33 cellular contexts compared by ENCODE assay signal in the genomic region with DNA sequence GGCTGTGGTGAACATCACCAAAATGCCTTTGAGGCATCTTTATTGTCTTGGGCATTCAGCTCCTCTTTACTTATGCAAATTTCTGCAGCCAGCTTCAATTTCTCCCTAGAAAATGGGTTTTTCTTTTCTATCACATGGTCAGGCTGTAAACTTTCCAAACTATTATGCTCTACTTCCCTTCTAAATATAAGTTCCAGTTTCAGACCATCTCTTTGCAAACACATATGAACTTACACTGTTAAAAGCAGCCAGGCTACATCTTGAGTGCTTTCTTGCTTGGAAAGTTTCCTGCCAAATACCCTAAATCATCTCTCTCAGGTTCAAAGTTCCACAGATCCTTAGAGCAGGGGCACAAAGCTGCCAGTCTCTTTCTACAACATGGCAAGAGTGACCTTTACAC. TPM values are rescaled to one million over a fixed set of nuclear protein-coding genes. Genes with fewer than 3 reads are reported as not detected.
DNase-seq lines count a peak whose midpoint lies in the region; ATAC-seq, FAIRE-seq and TF ChIP-seq lines count a peak whose summit lies in the region.
"Had no signal": no experiment of that assay in that cellular context is flagged by ENCODE, and none has a peak within 500 bp of the region (broad histone marks: within the 10 kb centered on the region; RNA-seq: fewer than 3 reads in every experiment).

No MANE protein-coding gene starts in this region.

- no peak for FAIRE-seq in HepG2 (lab: Jason Lieb, UNC)
- FAIRE-seq: A204.1, A549, D721Med had no signal

- no peak overlapping the region for H2AFZ ChIP-seq in HepG2 (ENCODE audit: low read length)

- no peak for TF ChIP-seq EP300 in HepG2 (IDR thresholded peaks at IDR 0.05; ENCODE audit: low read depth in 2 of 2, low read length in 2 of 2)
- TF ChIP-seq EP300 in HepG2 (CRISPR knock-in tag; IDR thresholded peaks at IDR 0.05; ENCODE audit: borderline replicate concordance), result no peak

- no peak for TF ChIP-seq RAD21 in HepG2 (CRISPR knock-in tag; IDR thresholded peaks at IDR 0.05)

- no peaks in the 10 kb centered on the region for H3K27me3 ChIP-seq in HepG2 (ENCODE audit: control insufficient read depth in 1 of 2, insufficient read depth in 2 of 2, low read length in 2 of 2)
- H3K27me3 ChIP-seq in right lobe of liver, result no peaks in the 10 kb centered on the region
- H3K27me3 ChIP-seq: BE2C; BLaER1; BLaER1 treated with 17β-estradiol and CSF1 and Interleukin-3, amounts not matched to agents 10 nM and 100 nM had no signal

- H3K4me1 ChIP-seq in HepG2 (ENCODE audit: insufficient read depth, low read length) (no peaks in the 10 kb centered on the region), right lobe of liver (no peaks in the 10 kb centered on the region)
- H3K4me1 ChIP-seq: A549, BE2C, BLaER1, Caco-2 had no signal

- TF ChIP-seq POLR2A in HepG2 (IDR thresholded peaks at IDR 0.05; ENCODE audit: insufficient read depth in 1 of 2, low read depth in 2 of 2, low read length in 2 of 2), result no peak
- no peak for TF ChIP-seq POLR2A in right lobe of liver (IDR thresholded peaks at IDR 0.05)

- in situ Hi-C loops in HepG2 (cut with HindIII; ENCODE audit: extremely low pct_ligation_motif_present, low pct_unique_long_range_greater_than_20kb) (no loop called here), KBM-7 (cut with MboI; ENCODE audit: low pct_unique_long_range_greater_than_20kb, low sequenced_read_pairs) (no loop called here)

- no peak overlapping the region for H3K4me2 ChIP-seq in HepG2 (ENCODE audit: low read depth, low read length)
- H3K4me2 ChIP-seq: A549; BLaER1; BLaER1 treated with 17β-estradiol and CSF1 and Interleukin-3, amounts not matched to agents 10 nM and 100 nM had no signal

- H3K27ac ChIP-seq in HepG2 (ENCODE audit: extremely low read length, insufficient read depth, low read length), result no peak overlapping the region
- H3K27ac ChIP-seq in right lobe of liver, result no peak overlapping the region
- H3K27ac ChIP-seq: 22Rv1; A549; BLaER1; BLaER1 treated with 17β-estradiol and CSF1 and Interleukin-3, amounts not matched to agents 10 nM and 100 nM; C4-2B had no signal

- CTCF ChIA-PET in HepG2 (lab: Yijun Ruan, JAX; ENCODE audit: low intra/inter-chr PET ratio, low total read pairs), result no interaction called here

- ATAC-seq in HepG2 (no peak), right lobe of liver (no peak)
- ATAC-seq: A549; CD8-positive, alpha-beta T cell had no signal

- intact Hi-C loops in HepG2 (cut with micrococcal nuclease; ENCODE audit: unreplicated experiment) (no loop called here), right lobe of liver (cut with DNase I) (no loop called here)

- H3K79me2 ChIP-seq in HepG2 (ENCODE audit: insufficient read depth, low read length), result no peaks in the 10 kb centered on the region

- H3K9me3 ChIP-seq in HepG2 (ENCODE audit: low read length) (no peaks in the 10 kb centered on the region; the same call in 1 of the 2 replicates), right lobe of liver (no peaks in the 10 kb centered on the region)
- H3K9me3 ChIP-seq: A549, Caco-2 had no signal

- peaks cover 42% of the 10 kb centered on the region for H3K36me3 Mint-ChIP-seq in endothelial cell (ENCODE audit: low read depth, unreplicated experiment)

- H3K4me3 ChIP-seq in HepG2 (replicated peaks in 1 of 3; ENCODE audit: insufficient read depth in 1 of 3, low read depth in 2 of 3, low read length in 3 of 3), result no peak overlapping the region
- no peak overlapping the region for H3K4me3 ChIP-seq in right lobe of liver
- H3K4me3 ChIP-seq: A549; BLaER1; BLaER1 treated with 17β-estradiol and CSF1 and Interleukin-3, amounts not matched to agents 10 nM and 100 nM had no signal

- TF ChIP-seq CTCF in HepG2 (CRISPR knock-in tag; IDR thresholded peaks at IDR 0.05), result no peak
- TF ChIP-seq CTCF in right lobe of liver (IDR thresholded peaks at IDR 0.05), result no peak
- no peak for TF ChIP-seq CTCF in endothelial cell (IDR thresholded peaks at IDR 0.05; ENCODE audit: unreplicated experiment)

- peaks cover 2% of the 10 kb centered on the region for H3K27me3 Mint-ChIP-seq in endothelial cell (ENCODE audit: unreplicated experiment)
- H3K27me3 Mint-ChIP-seq: B cell; CD4-positive, alpha-beta memory T cell; CD4-positive, alpha-beta T cell; CD4-positive, CD25-positive, alpha-beta regulatory T cell; CD8-positive, alpha-beta memory T cell had no signal

- H3K36me3 ChIP-seq in HepG2 (replicated peaks in 1 of 2; ENCODE audit: control insufficient read depth in 1 of 2, insufficient read depth in 2 of 2, low read length in 2 of 2), result peaks cover 1 to 6% of the 10 kb centered on the region in 2 experiments; a peak in 4 of 5 replicates
- H3K36me3 ChIP-seq in right lobe of liver, result peaks cover 0 to 3% (median 0%) of the 10 kb centered on the region in 4 donors

- no TSS peak for BruUV-seq in HepG2 (replicated peaks; lab: Mats Ljungman, UMichigan)

- POLR2A ChIA-PET in HepG2 (lab: Yijun Ruan, JAX), result no interaction called here

- H4K20me1 ChIP-seq in HepG2 (ENCODE audit: insufficient read depth, low read length), result no peaks in the 10 kb centered on the region
- H4K20me1 ChIP-seq: BLaER1 had no signal

- no peak overlapping the region for H3K9ac ChIP-seq in HepG2 (ENCODE audit: insufficient read depth, low read depth, low read length)
- H3K9ac ChIP-seq: BLaER1; BLaER1 treated with 17β-estradiol and CSF1 and Interleukin-3, amounts not matched to agents 10 nM and 100 nM had no signal

- H3K4me3 Mint-ChIP-seq in endothelial cell (ENCODE audit: unreplicated experiment), result peak overlapping the region; percentile 87
- H3K4me3 Mint-ChIP-seq: B cell; CD14-positive monocyte; CD4-positive, alpha-beta memory T cell; CD4-positive, alpha-beta T cell; CD8-positive, alpha-beta memory T cell; CD8-positive, alpha-beta T cell had no signal

- no peaks in the 10 kb centered on the region for H3K4me1 Mint-ChIP-seq in endothelial cell (ENCODE audit: unreplicated experiment)
- H3K4me1 Mint-ChIP-seq: B cell had no signal

- H3K27ac Mint-ChIP-seq in endothelial cell (ENCODE audit: unreplicated experiment), result no peak overlapping the region
- H3K27ac Mint-ChIP-seq: B cell; CD4-positive, alpha-beta memory T cell; CD4-positive, alpha-beta T cell; CD4-positive, CD25-positive, alpha-beta regulatory T cell; CD8-positive, alpha-beta memory T cell; CD8-positive, alpha-beta T cell had no signal

- DNase-seq in HepG2 (ENCODE audit: low spot score) (no peak), right lobe of liver (no peak), endothelial cell (ENCODE audit: low spot score) (no peak), KBM-7 (no peak)
- DNase-seq: 8988T; ACHN; AML-193; BE2C; C1 segment of cervical spinal cord; Caco-2; Calu3; CD4-positive, alpha-beta memory T cell; CD4-positive, alpha-beta T cell; CD4-positive, CD25-positive, alpha-beta regulatory T cell; CD8-positive, alpha-beta memory T cell; CD8-positive, alpha-beta T cell; COR-L47; DMS 273 treated with DMSO at 0.1 percent for 48 hours; DMS153; DMS53; DMS79; DMS79 treated with DMSO at 0.1 percent for 48 hours; DND-41; EL had no signal

- H3K9me3 Mint-ChIP-seq in endothelial cell (ENCODE audit: unreplicated experiment), result peaks cover 20% of the 10 kb centered on the region

RNA-seq across cellular contexts. Expression of a gene that starts 13.2 kb away (rescaled TPM):
- 8.0 and 8.7 TPM in 2 replicates for total RNA-seq in HepG2 (2016; rRNA removed; fragmentation: Illumina TruSeq; extraction: Trizol)
- 22.1 and 24.6 TPM in 2 replicates for total RNA-seq in HepG2 (2016; cell fraction: cytosol; rRNA removed; fragmentation: Illumina TruSeq; extraction: Trizol; ENCODE audit: low read depth)
- total RNA-seq in HepG2 (2016; cell fraction: insoluble cytoplasmic fraction; rRNA removed; fragmentation: Illumina TruSeq; extraction: Trizol), result 8.5 and 8.6 TPM in 2 replicates
- 7.6 and 8.6 TPM in 2 replicates for total RNA-seq in HepG2 (2016; cell fraction: membrane; rRNA removed; fragmentation: Illumina TruSeq; extraction: Trizol)
- total RNA-seq in HepG2 (2016; cell fraction: nucleus; rRNA removed; fragmentation: Illumina TruSeq; extraction: Trizol), result 16.4 and 17.6 TPM in 2 replicates
- 0.89 and 1.5 TPM in 2 replicates for polyA plus RNA-seq in HepG2 (2011; rRNA removed)
- 0.56 and 0.68 TPM in 2 replicates for polyA plus RNA-seq in HepG2 (2011; cell fraction: cytosol; rRNA removed)
- 1.4 and 1.5 TPM in 2 replicates for polyA plus RNA-seq in HepG2 (2011; cell fraction: nucleus; rRNA removed)
- 1.6 and 2.6 TPM in 2 replicates for polyA plus RNA-seq in HepG2 (2012)
- polyA plus RNA-seq in HepG2 (2016; cell fraction: cytosol; fragmentation: Illumina TruSeq; extraction: Trizol; ENCODE audit: low read depth), result 0.43 and 0.94 TPM in 2 replicates
- polyA plus RNA-seq in HepG2 (2016; cell fraction: insoluble cytoplasmic fraction; fragmentation: Illumina TruSeq; extraction: Trizol; ENCODE audit: low read depth), result 7.2 and 8.7 TPM in 2 replicates
- 1.7 TPM in 2 replicates for polyA plus RNA-seq in HepG2 (2016; cell fraction: membrane; fragmentation: Illumina TruSeq; extraction: Trizol; ENCODE audit: low read depth)
- polyA plus RNA-seq in HepG2 (2016; cell fraction: nucleus; fragmentation: Illumina TruSeq; extraction: Trizol; ENCODE audit: insufficient read depth, low read depth), result 6.3 and 6.6 TPM in 2 replicates
- polyA minus RNA-seq in HepG2 (2011; rRNA and poly(A)+ RNA removed; ENCODE audit: low replicate concordance), result 2.7 and 10.4 TPM in 2 replicates
- polyA minus RNA-seq in HepG2 (2011; cell fraction: cytosol; rRNA and poly(A)+ RNA removed), result 2.4 and 4.1 TPM in 2 replicates
- polyA minus RNA-seq in HepG2 (2011; cell fraction: nucleus; rRNA and poly(A)+ RNA removed), result 16.3 and 19.3 TPM in 2 replicates
- total RNA-seq in right lobe of liver, result 1 to 10 TPM; 2.3 to 5.3 (median 3.7) TPM
- 22.2 TPM for total RNA-seq in endothelial cell (ENCODE audit: unreplicated experiment)

RNA-seq across cellular contexts. Expression of a gene that starts 15.8 kb away (rescaled TPM):
- total RNA-seq in HepG2 (2016; rRNA removed; fragmentation: Illumina TruSeq; extraction: Trizol), result 3.3 and 5.2 TPM in 2 replicates
- total RNA-seq in HepG2 (2016; cell fraction: cytosol; rRNA removed; fragmentation: Illumina TruSeq; extraction: Trizol; ENCODE audit: low read depth), result 0.20 and 0.71 TPM in 2 replicates
- 3.8 and 5.8 TPM in 2 replicates for total RNA-seq in HepG2 (2016; cell fraction: insoluble cytoplasmic fraction; rRNA removed; fragmentation: Illumina TruSeq; extraction: Trizol)
- 1.4 and 1.7 TPM in 2 replicates for total RNA-seq in HepG2 (2016; cell fraction: membrane; rRNA removed; fragmentation: Illumina TruSeq; extraction: Trizol)
- 2.4 and 3.9 TPM in 2 replicates for total RNA-seq in HepG2 (2016; cell fraction: nucleus; rRNA removed; fragmentation: Illumina TruSeq; extraction: Trizol)
- 1.6 and 2.8 TPM in 2 replicates for polyA plus RNA-seq in HepG2 (2011; rRNA removed)
- polyA plus RNA-seq in HepG2 (2011; cell fraction: cytosol; rRNA removed), result 0.50 and 0.85 TPM in 2 replicates
- polyA plus RNA-seq in HepG2 (2011; cell fraction: nucleus; rRNA removed), result 1.5 and 1.9 TPM in 2 replicates
- polyA plus RNA-seq in HepG2 (2012), result 1.9 and 2.4 TPM in 2 replicates
- 0.35 and 0.62 TPM in 2 replicates for polyA plus RNA-seq in HepG2 (2016; cell fraction: cytosol; fragmentation: Illumina TruSeq; extraction: Trizol; ENCODE audit: low read depth)
- 5.2 and 6.8 TPM in 2 replicates for polyA plus RNA-seq in HepG2 (2016; cell fraction: insoluble cytoplasmic fraction; fragmentation: Illumina TruSeq; extraction: Trizol; ENCODE audit: low read depth)
- polyA plus RNA-seq in HepG2 (2016; cell fraction: membrane; fragmentation: Illumina TruSeq; extraction: Trizol; ENCODE audit: low read depth), result 0.84 and 1.6 TPM in 2 replicates
- 5.7 and 5.9 TPM in 2 replicates for polyA plus RNA-seq in HepG2 (2016; cell fraction: nucleus; fragmentation: Illumina TruSeq; extraction: Trizol; ENCODE audit: insufficient read depth, low read depth)
- 1.3 TPM in 1 of 2 replicates, not detected in the other for polyA minus RNA-seq in HepG2 (2011; rRNA and poly(A)+ RNA removed; ENCODE audit: low replicate concordance)
- 0.70 and 1.1 TPM in 2 replicates for polyA minus RNA-seq in HepG2 (2011; cell fraction: cytosol; rRNA and poly(A)+ RNA removed)
- 3.0 and 3.5 TPM in 2 replicates for polyA minus RNA-seq in HepG2 (2011; cell fraction: nucleus; rRNA and poly(A)+ RNA removed)
- total RNA-seq in right lobe of liver, result 1 to 10 TPM; 3.4 to 9.0 (median 4.2) TPM
- 15.9 TPM for total RNA-seq in endothelial cell (ENCODE audit: unreplicated experiment)
